ENCODE assay signal across 10 cellular contexts in genomic region chr3:173932624-173933023, GRCh38.
DNase-seq lines count a peak whose midpoint lies in the region; ATAC-seq and TF ChIP-seq lines count a peak whose summit lies in the region.
"Had no signal": no experiment of that assay in that cellular context is flagged by ENCODE, and none has a peak within 500 bp of the region (broad histone marks: within the 10 kb centered on the region; RNA-seq: fewer than 3 reads in every experiment).

No MANE protein-coding gene starts in this region.

- no peaks in the 10 kb centered on the region for H3K79me2 ChIP-seq in SK-N-SH (ENCODE audit: insufficient read depth)

- peaks cover 0 to 9% of the 10 kb centered on the region in 2 experiments; a peak in 1 of 4 replicates for H3K4me1 ChIP-seq in SK-N-SH (ENCODE audit: control insufficient read depth in 1 of 2, insufficient read depth in 2 of 2, low read depth in 1 of 2, low read length in 1 of 2)
- no peaks in the 10 kb centered on the region for H3K4me1 ChIP-seq in effector memory CD4-positive, alpha-beta T cell (ENCODE audit: control insufficient read depth, insufficient read depth, low read length, poor library complexity, severe bottlenecking)

- peaks cover 4% of the 10 kb centered on the region for H3F3A ChIP-seq in SK-N-SH (replicated peaks; ENCODE audit: insufficient read depth)

- intact Hi-C loops in sciatic nerve (cut with DNase I) = no loop called here

- H3K9me3 ChIP-seq in SK-N-SH = no peaks in the 10 kb centered on the region
- H3K9me3 ChIP-seq in effector memory CD4-positive, alpha-beta T cell (ENCODE audit: control insufficient read depth, low read length) = no peaks in the 10 kb centered on the region

- POLR2A ChIA-PET in SK-N-SH (lab: Yijun Ruan, JAX) = no interaction called here

- no peak for TF ChIP-seq EP300 in SK-N-SH (IDR thresholded peaks at IDR 0.05; ENCODE audit: borderline replicate concordance in 1 of 2, low read depth in 1 of 2, low read length in 1 of 2)

- no peak overlapping the region for H3K9ac ChIP-seq in SK-N-SH

- DNase-seq in SK-N-SH (no peak), kidney tubule cell (ENCODE audit: low spot score) (peak; percentile 80), NCI-H1048 (lab: John Stamatoyannopoulos, UW) (no peak), sciatic nerve (ENCODE audit: low spot score) (no peak)
- DNase-seq in effector memory CD4-positive, alpha-beta T cell = no peak
- DNase-seq: activated CD8-positive, alpha-beta T cell treated with anti-CD3 and anti-CD28 coated beads for 36 hours had no signal

- no peak overlapping the region for H3K4me3 ChIP-seq in SK-N-SH (ENCODE audit: low read depth in 2 of 2, low read length in 1 of 2)
- no peak overlapping the region for H3K4me3 ChIP-seq in effector memory CD4-positive, alpha-beta T cell (ENCODE audit: insufficient read depth, low read depth, low read length, poor library complexity, severe bottlenecking)
- H3K4me3 ChIP-seq: K562 had no signal

- ATAC-seq in GM18499 (IDR thresholded peaks at IDR 0.05; ENCODE audit: insufficient read depth, unreplicated experiment) (peak; percentile 43), HG03196 (IDR thresholded peaks at IDR 0.05; ENCODE audit: unreplicated experiment) (peak; percentile 64), HG03280 (IDR thresholded peaks at IDR 0.05; ENCODE audit: unreplicated experiment) (no peak), sciatic nerve (no peak)
- ATAC-seq: activated CD8-positive, alpha-beta T cell treated with anti-CD3 and anti-CD28 coated beads for 36 hours; K562 had no signal

- H3K36me3 ChIP-seq in SK-N-SH (replicated peaks in 1 of 2; ENCODE audit: control insufficient read depth in 1 of 2, insufficient read depth in 2 of 2, low read length in 1 of 2) = no peaks in the 10 kb centered on the region
- H3K36me3 ChIP-seq in effector memory CD4-positive, alpha-beta T cell (ENCODE audit: control insufficient read depth, insufficient read depth, low read length) = no peaks in the 10 kb centered on the region

- 0 out of 2 replicates have a peak overlapping the region, but pooled peaks have one; percentile 4 for H3K4me2 ChIP-seq in SK-N-SH

- no peak for TF ChIP-seq CTCF in SK-N-SH (IDR thresholded peaks at IDR 0.05)

- TF ChIP-seq RAD21 in SK-N-SH (IDR thresholded peaks at IDR 0.05; ENCODE audit: low read length) = no peak

- CTCF ChIA-PET in SK-N-SH (lab: Yijun Ruan, JAX) = interaction anchor here (0.7 to 1.3 kb wide), 2 partner anchors 10 to 11 kb away, joined by 3 to 4 read pairs; no protein-coding TSS in a partner anchor

- H3K27me3 ChIP-seq in SK-N-SH (ENCODE audit: insufficient read depth) = no peaks in the 10 kb centered on the region
- H3K27me3 ChIP-seq in effector memory CD4-positive, alpha-beta T cell (replicated peaks; ENCODE audit: control insufficient read depth, insufficient read depth, low read length, poor library complexity, severe bottlenecking) = no peaks in the 10 kb centered on the region

- H4K20me1 ChIP-seq in SK-N-SH (ENCODE audit: insufficient read depth) = no peaks in the 10 kb centered on the region

- H2AFZ ChIP-seq in SK-N-SH (ENCODE audit: low read depth) = peak overlapping the region; percentile 62; the same call in 1 of the 2 replicates

- no peaks in the 10 kb centered on the region for H3K9me2 ChIP-seq in SK-N-SH

- H3K27ac ChIP-seq in SK-N-SH (ENCODE audit: low read depth in 2 of 2, low read length in 1 of 2) = peak overlapping the region in 1 of 2 experiments; percentile 46; a peak in 2 of 4 replicates
- no peak overlapping the region for H3K27ac ChIP-seq in effector memory CD4-positive, alpha-beta T cell (ENCODE audit: insufficient read depth, low read length, poor library complexity, severe bottlenecking)

TF ChIP-seq in SK-N-SH, 30 proteins besides CTCF, POLR2A, EP300 and RAD21:
- TF ChIP-seq JUND (IDR thresholded peaks at IDR 0.05) (peak; percentile 53; the same call in 1 of the 2 replicates), TEAD4 (IDR thresholded peaks at IDR 0.05; ENCODE audit: borderline replicate concordance, insufficient read depth) (no peak), FOSL2 (IDR thresholded peaks at IDR 0.05; ENCODE audit: borderline replicate concordance, low read depth) (peak; percentile 67; the same call in 1 of the 2 replicates)

Comparison
In these comparisons a context has a peak if more than half of its experiments do, and no peak if none do; other contexts are left out.
1. ATAC-seq: peak in GM18499 (single experiment) and HG03196 (single experiment); none in HG03280 (single experiment) and sciatic nerve (single experiment).